19 cellular contexts compared by ENCODE assay signal in the genomic region with DNA sequence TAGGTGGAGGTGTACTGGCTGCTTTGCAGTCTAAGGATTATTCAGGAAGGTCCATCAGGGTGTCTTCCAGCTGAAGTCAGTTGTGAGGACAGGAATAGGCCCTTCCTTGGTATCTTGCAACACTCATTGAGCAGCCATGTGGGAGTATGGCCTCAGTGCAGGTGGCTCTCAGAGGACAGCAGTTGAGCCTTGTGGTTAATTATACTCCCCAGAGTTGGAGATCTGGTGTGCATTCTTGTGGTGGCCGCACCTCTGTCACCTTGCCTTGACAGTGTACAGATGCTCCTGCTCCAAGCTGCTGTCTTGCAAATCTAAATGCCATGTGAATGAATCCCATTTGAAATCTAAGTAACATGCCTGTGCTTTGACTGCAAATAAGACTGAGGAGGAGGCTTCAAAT.
DNase-seq lines count a peak whose midpoint lies in the region; ATAC-seq, FAIRE-seq and TF ChIP-seq lines count a peak whose summit lies in the region.
"Had no signal": no experiment of that assay in that cellular context is flagged by ENCODE, and none has a peak within 500 bp of the region (broad histone marks: within the 10 kb centered on the region; RNA-seq: fewer than 3 reads in every experiment).

No MANE protein-coding gene starts in this region.

- H2AK5ac ChIP-seq in H1 (ENCODE audit: low read depth, low read length): 0 out of 2 replicates have a peak overlapping the region, but pooled peaks have one; percentile 9

- H3K79me2 ChIP-seq in PC-9 (ENCODE audit: low read depth): no peaks in the 10 kb centered on the region
- no peaks in the 10 kb centered on the region for H3K79me2 ChIP-seq in H1 (ENCODE audit: control insufficient read depth in 1 of 2, insufficient read depth in 2 of 2, low read length in 2 of 2)

- no peak overlapping the region for H3K14ac ChIP-seq in H1 (ENCODE audit: insufficient read length)

- no peak overlapping the region for H2BK5ac ChIP-seq in H1 (ENCODE audit: low read depth, low read length)

- no peaks in the 10 kb centered on the region for H3K79me1 ChIP-seq in H1 (ENCODE audit: low read depth, low read length)

- no peaks in the 10 kb centered on the region for H3K27me3 ChIP-seq in PC-9 (ENCODE audit: insufficient read depth, low read depth)
- H3K27me3 ChIP-seq in H1 (replicated peaks in 1 of 4; ENCODE audit: control insufficient read depth in 3 of 4, extremely low read depth in 1 of 4, insufficient read depth in 3 of 4, low read length in 3 of 4): no peaks in the 10 kb centered on the region
- H3K27me3 ChIP-seq: MG63, SJCRH30 had no signal

- no peaks in the 10 kb centered on the region for H3K9me3 ChIP-seq in PC-9 (ENCODE audit: insufficient read depth, low read depth)
- H3K9me3 ChIP-seq in H1 (ENCODE audit: insufficient read depth in 2 of 2, low read depth in 1 of 2, low read length in 1 of 2): no peaks in the 10 kb centered on the region
- H3K9me3 ChIP-seq: A549, MG63, SJCRH30 had no signal

- no peak for TF ChIP-seq CTCF in PC-9 (conservative IDR thresholded peaks at IDR 0.05)
- no peak for TF ChIP-seq CTCF in H1 (IDR thresholded peaks at IDR 0.05; ENCODE audit: control extremely low read depth in 1 of 3, insufficient read depth in 1 of 3, low read depth in 1 of 3, low read length in 3 of 3)

- H2BK12ac ChIP-seq in H1 (ENCODE audit: low read depth, low read length): no peak overlapping the region

- no peak overlapping the region for H4K8ac ChIP-seq in H1 (ENCODE audit: extremely low read depth, insufficient read depth, low read length)

- no peak overlapping the region for H3K4me3 ChIP-seq in PC-9
- H3K4me3 ChIP-seq in H1 (ENCODE audit: extremely low read depth in 1 of 4, insufficient read depth in 2 of 4, low read depth in 3 of 4, low read length in 4 of 4): no peak overlapping the region
- H3K4me3 ChIP-seq: A549, MG63, SJCRH30 had no signal

- intact Hi-C loops in PC-9 (cut with micrococcal nuclease; ENCODE audit: unreplicated experiment): loop anchor here (5.0 kb wide), 1 partner anchor 35 kb away; no protein-coding TSS in a partner anchor

- no peak for TF ChIP-seq RAD21 in H1 (IDR thresholded peaks at IDR 0.05 in 1 of 2, conservative IDR thresholded peaks at IDR 0.05 in 1 of 2; ENCODE audit: low read depth in 2 of 2, low read length in 2 of 2)

- TF ChIP-seq POLR2A in H1 (IDR thresholded peaks at IDR 0.05; ENCODE audit: control extremely low read depth in 1 of 2, low read depth in 2 of 2, low read length in 2 of 2): no peak

- TF ChIP-seq EP300 in H1 (IDR thresholded peaks at IDR 0.05; ENCODE audit: borderline replicate concordance in 1 of 2, low read depth in 2 of 2, low read length in 2 of 2): no peak

- no peak overlapping the region for H3K4ac ChIP-seq in H1 (replicated peaks; ENCODE audit: insufficient read length, low read depth, low read length)

- no peak overlapping the region for H2BK120ac ChIP-seq in H1 (replicated peaks; ENCODE audit: low read depth, low read length)

- H3K23ac ChIP-seq in H1 (ENCODE audit: insufficient read length): no peak overlapping the region

- H2AFZ ChIP-seq in PC-9 (0 out of 2 replicates have a peak overlapping the region, but pooled peaks have one; percentile 15), H1 (ENCODE audit: low read length) (0 out of 2 replicates have a peak overlapping the region, but pooled peaks have one; percentile 39)

- H3K56ac ChIP-seq in H1 (replicated peaks; ENCODE audit: insufficient read length, low read depth, low read length): no peak overlapping the region

- H2BK20ac ChIP-seq in H1 (ENCODE audit: low read length): no peak overlapping the region

- ATAC-seq in HG02973 (IDR thresholded peaks at IDR 0.05; ENCODE audit: unreplicated experiment): no peak
- ATAC-seq: A549 had no signal

- H4K20me1 ChIP-seq in PC-9 (ENCODE audit: insufficient read depth): no peaks in the 10 kb centered on the region
- H4K20me1 ChIP-seq in H1 (replicated peaks in 1 of 2; ENCODE audit: control insufficient read depth in 1 of 2, insufficient read depth in 2 of 2, low read length in 2 of 2): no peaks in the 10 kb centered on the region

- no peaks in the 10 kb centered on the region for H3K36me3 ChIP-seq in PC-9 (ENCODE audit: low read depth)
- H3K36me3 ChIP-seq in H1 (ENCODE audit: control insufficient read depth in 2 of 4, insufficient read depth in 4 of 4, low read length in 3 of 4): no peaks in the 10 kb centered on the region
- H3K36me3 ChIP-seq: MG63, SJCRH30 had no signal

- CTCF ChIA-PET in PC-9 (lab: Charles Lee): no interaction called here
- CTCF ChIA-PET in H1 (lab: Charles Lee; ENCODE audit: partially characterized antibody): no interaction called here

- no peaks in the 10 kb centered on the region for H3K9me2 ChIP-seq in PC-9 (ENCODE audit: insufficient read depth)

- 93% methylated on average over 1 of the region's 1 CpG; no CpG with 5 or more reads in 1 of the 2 experiments for WGBS in H1 (ENCODE audit: extremely low coverage in 1 of 2, insufficient coverage in 1 of 2, insufficient read length in 1 of 2, insufficient replicate concordance in 2 of 2, low coverage in 1 of 2, low lambda C conversion rate in 2 of 2, missing lambda C conversion rate in 1 of 2), 2 experiments

- POLR2A ChIA-PET in PC-9 (lab: Charles Lee; ENCODE audit: unreplicated experiment): interaction anchor here (0.6 kb wide), 1 partner anchor 163 kb away, joined by 3 read pairs; no protein-coding TSS in a partner anchor
- POLR2A ChIA-PET in H1 (lab: Charles Lee; ENCODE audit: partially characterized antibody): no interaction called here

- H4K91ac ChIP-seq in H1 (replicated peaks; ENCODE audit: insufficient read length, low read length): no peak overlapping the region

- BruUV-seq in PC-9 (replicated peaks; lab: Mats Ljungman, UMichigan): no TSS peak

- H3F3A ChIP-seq in PC-9 (ENCODE audit: insufficient read depth, low read depth): no peaks in the 10 kb centered on the region

- no peak for FAIRE-seq in H1 (lab: Jason Lieb, UNC)
- FAIRE-seq: A549, GM12892 had no signal

- H2BK15ac ChIP-seq in H1 (ENCODE audit: low read length): no peak overlapping the region

- no peak overlapping the region for H3K4me2 ChIP-seq in PC-9
- no peak overlapping the region for H3K4me2 ChIP-seq in H1 (ENCODE audit: insufficient read depth in 1 of 2, low read depth in 2 of 2, low read length in 2 of 2)
- H3K4me2 ChIP-seq: A549 had no signal

- no peak overlapping the region for H3K9ac ChIP-seq in H1 (replicated peaks in 1 of 4; ENCODE audit: extremely low read depth in 1 of 4, low read depth in 3 of 4, low read length in 3 of 4)

- H3K4me1 ChIP-seq in PC-9 (replicated peaks; ENCODE audit: insufficient read depth): no peaks in the 10 kb centered on the region
- peaks cover 0 to 2% (median 0%) of the 10 kb centered on the region in 4 experiments; a peak in 1 of 7 replicates for H3K4me1 ChIP-seq in H1 (replicated peaks in 1 of 4; ENCODE audit: control insufficient read depth in 3 of 4, insufficient read depth in 4 of 4, low read length in 3 of 4)
- H3K4me1 ChIP-seq: A549, SJCRH30 had no signal

- H3K27ac ChIP-seq in PC-9: no peak overlapping the region
- H3K27ac ChIP-seq in H1 (ENCODE audit: low read depth, low read length): no peak overlapping the region
- H3K27ac ChIP-seq: A549, HL-60, RWPE1, SJCRH30 had no signal

- DNase-seq in ELF-1 (ENCODE audit: low read depth, low spot score): peak; percentile 2
- DNase-seq in PC-9: peak; percentile 44 to 48
- no peak for DNase-seq in H1 (ENCODE audit: low read depth in 1 of 2, low spot score in 2 of 2)
- peak; percentile 5 for DNase-seq in left kidney (ENCODE audit: low read depth, low spot score)
- no peak for DNase-seq in NOMO-1 (lab: John Stamatoyannopoulos, UW; ENCODE audit: unreplicated experiment in 2 of 2)
- DNase-seq in activated naive CD4-positive, alpha-beta T cell (lab: John Stamatoyannopoulos, UW): no peak
- no peak for DNase-seq in NCI-H2029 (lab: John Stamatoyannopoulos, UW)
- DNase-seq: HFFc6, KG1, MG63, NCI-H187 treated with DMSO at 0.1 percent for 48 hours, NCI-H2171 treated with DMSO at 0.1 percent for 48 hours, NCI-H510A, SJCRH30 had no signal

- no peak overlapping the region for H3K18ac ChIP-seq in H1 (ENCODE audit: extremely low read depth, low read length)

- no peak overlapping the region for H4K5ac ChIP-seq in H1 (ENCODE audit: insufficient read length, low read depth, low read length)

- H3K23me2 ChIP-seq in H1 (ENCODE audit: low read depth, low read length): no peaks in the 10 kb centered on the region; the same call in 1 of the 2 replicates

TF ChIP-seq in H1, 55 proteins besides CTCF, POLR2A, EP300 and RAD21:
- TF ChIP-seq EZH2 (IDR thresholded peaks at IDR 0.05; ENCODE audit: low read depth, low read length, severe bottlenecking) (no peak), TCF12 (IDR thresholded peaks at IDR 0.05; ENCODE audit: low read depth, low read length) (no peak), CHD2 (IDR thresholded peaks at IDR 0.05; ENCODE audit: low read length) (no peak)
- TF ChIP-seq, protein P1, sequence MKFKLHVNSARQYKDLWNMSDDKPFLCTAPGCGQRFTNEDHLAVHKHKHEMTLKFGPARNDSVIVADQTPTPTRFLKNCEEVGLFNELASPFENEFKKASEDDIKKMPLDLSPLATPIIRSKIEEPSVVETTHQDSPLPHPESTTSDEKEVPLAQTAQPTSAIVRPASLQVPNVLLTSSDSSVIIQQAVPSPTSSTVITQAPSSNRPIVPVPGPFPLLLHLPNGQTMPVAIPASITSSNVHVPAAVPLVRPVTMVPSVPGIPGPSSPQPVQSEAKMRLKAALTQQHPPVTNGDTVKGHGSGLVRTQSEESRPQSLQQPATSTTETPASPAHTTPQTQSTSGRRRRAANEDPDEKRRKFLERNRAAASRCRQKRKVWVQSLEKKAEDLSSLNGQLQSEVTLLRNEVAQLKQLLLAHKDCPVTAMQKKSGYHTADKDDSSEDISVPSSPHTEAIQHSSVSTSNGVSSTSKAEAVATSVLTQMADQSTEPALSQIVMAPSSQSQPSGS (IDR thresholded peaks at IDR 0.05; ENCODE audit: low read length): no peak
TF ChIP-seq in H1: peak in this region for 0.

Comparison
In these comparisons a context has a peak if more than half of its experiments do, and no peak if none do; other contexts are left out.
1. DNase-seq: peak in ELF-1 (single experiment), PC-9 (2 of 2) and left kidney (single experiment); none in H1 (0 of 2), NOMO-1 (0 of 2), activated naive CD4-positive, alpha-beta T cell (0 of 4) and NCI-H2029 (single experiment).